9 cellular contexts compared by ENCODE assay signal in genomic region chr10:48496831-48497792, GRCh38.
DNase-seq lines count a peak whose midpoint lies in the region; ATAC-seq, FAIRE-seq and TF ChIP-seq lines count a peak whose summit lies in the region.
"Had no signal": no experiment of that assay in that cellular context is flagged by ENCODE, and none has a peak within 500 bp of the region (broad histone marks: within the 10 kb centered on the region; RNA-seq: fewer than 3 reads in every experiment).

No MANE protein-coding gene starts in this region.

- no peak overlapping the region for H3K4me3 ChIP-seq in AG09309 (ENCODE audit: control insufficient read depth, low read depth, low read length)
- no peak overlapping the region for H3K4me3 ChIP-seq in HepG2 (replicated peaks in 1 of 3; ENCODE audit: insufficient read depth in 1 of 3, low read depth in 2 of 3, low read length in 3 of 3)

- no peaks in the 10 kb centered on the region for H3K79me2 ChIP-seq in HepG2 (ENCODE audit: insufficient read depth, low read length)

- H3K27me3 ChIP-seq in HepG2 (ENCODE audit: control insufficient read depth in 1 of 2, insufficient read depth in 2 of 2, low read length in 2 of 2), result peaks cover 2 to 13% of the 10 kb centered on the region in 2 experiments; a peak in 2 of 5 replicates

- no peak for TF ChIP-seq POLR2A in HepG2 (IDR thresholded peaks at IDR 0.05; ENCODE audit: insufficient read depth in 1 of 2, low read depth in 2 of 2, low read length in 2 of 2)

- ATAC-seq in HepG2 (no peak), HG03025 (IDR thresholded peaks at IDR 0.05; ENCODE audit: low FRiP score, unreplicated experiment) (no peak), GM21390 (IDR thresholded peaks at IDR 0.05; ENCODE audit: unreplicated experiment) (no peak), HG03095 (IDR thresholded peaks at IDR 0.05; ENCODE audit: unreplicated experiment) (no peak)

- no peak for TF ChIP-seq EP300 in HepG2 (IDR thresholded peaks at IDR 0.05; ENCODE audit: low read depth in 2 of 2, low read length in 2 of 2)
- no peak for TF ChIP-seq EP300 in HepG2 (CRISPR knock-in tag; IDR thresholded peaks at IDR 0.05; ENCODE audit: borderline replicate concordance)

- H3K9me3 ChIP-seq in HepG2 (ENCODE audit: low read length), result no peaks in the 10 kb centered on the region

- CTCF ChIA-PET in HepG2 (lab: Yijun Ruan, JAX; ENCODE audit: low intra/inter-chr PET ratio, low total read pairs), result no interaction called here

- H3K27ac ChIP-seq in cingulate gyrus (ENCODE audit: low read depth, low read length) (peak overlapping the region; percentile 72), HepG2 (ENCODE audit: extremely low read length, insufficient read depth, low read length) (no peak overlapping the region)

- H3K4me2 ChIP-seq in HepG2 (ENCODE audit: low read depth, low read length), result no peak overlapping the region

- no TSS peak for BruUV-seq in HepG2 (replicated peaks; lab: Mats Ljungman, UMichigan)

- no peak for FAIRE-seq in HepG2 (lab: Jason Lieb, UNC)

- no peaks in the 10 kb centered on the region for H3K36me3 ChIP-seq in HepG2 (replicated peaks in 1 of 2; ENCODE audit: control insufficient read depth in 1 of 2, insufficient read depth in 2 of 2, low read length in 2 of 2)

- 40% methylated on average over 10 of the region's 12 CpGs for WGBS in HepG2 (ENCODE audit: low lambda C conversion rate)

- H3K4me1 ChIP-seq in HepG2 (ENCODE audit: insufficient read depth, low read length), result no peaks in the 10 kb centered on the region

- POLR2A ChIA-PET in HepG2 (lab: Yijun Ruan, JAX), result no interaction called here

- TF ChIP-seq CTCF in AG09309 (IDR thresholded peaks at IDR 0.05; ENCODE audit: control insufficient read depth, insufficient read depth, low read depth, low read length, missing control alignments) (no peak), HepG2 (CRISPR knock-in tag; IDR thresholded peaks at IDR 0.05) (no peak)

- H2AFZ ChIP-seq in HepG2 (ENCODE audit: low read length), result no peak overlapping the region

- no peaks in the 10 kb centered on the region for H4K20me1 ChIP-seq in HepG2 (ENCODE audit: insufficient read depth, low read length)

- TF ChIP-seq RAD21 in HepG2 (CRISPR knock-in tag; IDR thresholded peaks at IDR 0.05), result no peak

- no peak overlapping the region for H3K9ac ChIP-seq in HepG2 (ENCODE audit: insufficient read depth, low read depth, low read length)

- DNase-seq in AG09309 (ENCODE audit: low read depth) (peak; percentile 33), LHCN-M2 (ENCODE audit: low read depth) (peak; percentile 77), HepG2 (ENCODE audit: low spot score) (no peak), SKM-1 (lab: John Stamatoyannopoulos, UW; ENCODE audit: unreplicated experiment) (no peak)
- DNase-seq: endodermal cell had no signal

- intact Hi-C loops in HepG2 (cut with micrococcal nuclease; ENCODE audit: unreplicated experiment), result no loop called here

- in situ Hi-C loops in HepG2 (cut with HindIII; ENCODE audit: extremely low pct_ligation_motif_present, low pct_unique_long_range_greater_than_20kb), result no loop called here

TF ChIP-seq in HepG2, 621 proteins besides CTCF, POLR2A, EP300 and RAD21:
- TF ChIP-seq MAFF (IDR thresholded peaks at IDR 0.05; ENCODE audit: low read depth, low read length), result 0 out of 2 replicates have a peak, but pooled peaks have one; percentile 3
- TF ChIP-seq MAFK (conservative IDR thresholded peaks at IDR 0.05 in 1 of 2, IDR thresholded peaks at IDR 0.05 in 1 of 2; ENCODE audit: low read length in 2 of 2), result peak in 1 of 2 experiments; percentile 38; a peak in 2 of 4 replicates
- no peak for TF ChIP-seq ZNF143 (CRISPR knock-in tag; IDR thresholded peaks at IDR 0.05)
- TF ChIP-seq ZNF232 (CRISPR knock-in tag; IDR thresholded peaks at IDR 0.05; ENCODE audit: borderline replicate concordance), result no peak

Comparison
In these comparisons a context has a peak if more than half of its experiments do, and no peak if none do; other contexts are left out.
1. DNase-seq: peak in AG09309 (single experiment) and LHCN-M2 (single experiment); none in HepG2 (single experiment) and SKM-1 (single experiment).